Comparison of ENCODE assay signal across 1 cellular context in the genomic region with DNA sequence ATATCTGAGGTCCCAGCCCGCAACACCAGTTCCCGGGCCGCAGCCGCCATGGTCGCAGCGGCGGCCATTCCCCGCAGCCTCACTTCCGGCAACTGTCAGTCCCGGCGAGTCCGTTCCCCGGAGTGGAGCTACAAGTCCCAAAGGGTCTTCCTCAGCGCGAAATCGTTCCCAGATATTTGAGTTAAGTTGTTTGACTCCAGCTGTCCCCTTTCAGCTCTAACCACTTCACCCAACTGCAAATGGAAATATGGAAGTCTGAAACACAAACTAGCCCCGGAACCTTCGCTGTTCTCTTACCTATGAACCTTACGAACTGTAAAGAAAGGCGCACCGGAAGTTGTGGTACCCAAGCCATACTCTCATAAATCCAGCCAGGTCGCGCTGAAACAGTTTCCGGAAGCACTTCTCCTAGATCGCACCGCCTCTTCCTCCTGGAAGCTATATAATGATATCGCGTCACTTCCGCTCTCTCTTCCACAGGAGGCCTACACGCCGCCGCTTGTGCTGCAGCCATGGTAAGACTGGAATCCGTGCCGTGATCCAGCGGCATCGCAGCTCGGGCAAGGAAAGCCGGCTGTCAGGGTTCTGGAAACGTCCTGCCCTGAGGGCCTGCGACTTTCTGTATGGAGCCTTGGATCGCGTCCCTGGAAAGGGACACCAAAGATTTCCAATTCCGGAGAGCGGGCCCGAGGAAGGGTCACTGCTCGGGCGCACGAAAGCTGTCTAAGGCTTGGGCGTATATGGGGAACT.
TF ChIP-seq lines count a peak whose summit lies in the region.

A gene (plus strand): TSS at position 468 of the 750 bp plus-strand sequence. CDS start 45 bp downstream, at position 513.
A gene with protein sequence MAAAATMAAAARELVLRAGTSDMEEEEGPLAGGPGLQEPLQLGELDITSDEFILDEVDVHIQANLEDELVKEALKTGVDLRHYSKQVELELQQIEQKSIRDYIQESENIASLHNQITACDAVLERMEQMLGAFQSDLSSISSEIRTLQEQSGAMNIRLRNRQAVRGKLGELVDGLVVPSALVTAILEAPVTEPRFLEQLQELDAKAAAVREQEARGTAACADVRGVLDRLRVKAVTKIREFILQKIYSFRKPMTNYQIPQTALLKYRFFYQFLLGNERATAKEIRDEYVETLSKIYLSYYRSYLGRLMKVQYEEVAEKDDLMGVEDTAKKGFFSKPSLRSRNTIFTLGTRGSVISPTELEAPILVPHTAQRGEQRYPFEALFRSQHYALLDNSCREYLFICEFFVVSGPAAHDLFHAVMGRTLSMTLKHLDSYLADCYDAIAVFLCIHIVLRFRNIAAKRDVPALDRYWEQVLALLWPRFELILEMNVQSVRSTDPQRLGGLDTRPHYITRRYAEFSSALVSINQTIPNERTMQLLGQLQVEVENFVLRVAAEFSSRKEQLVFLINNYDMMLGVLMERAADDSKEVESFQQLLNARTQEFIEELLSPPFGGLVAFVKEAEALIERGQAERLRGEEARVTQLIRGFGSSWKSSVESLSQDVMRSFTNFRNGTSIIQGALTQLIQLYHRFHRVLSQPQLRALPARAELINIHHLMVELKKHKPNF (minus strand): TSS at position 269 of the 750 bp plus-strand sequence. CDS start 201 bp downstream, at position 68.

TF ChIP-seq in K562, 482 proteins besides CTCF, POLR2A, EP300 and RAD21 (continued from another document and continues in another):
- TF ChIP-seq, protein P1, sequence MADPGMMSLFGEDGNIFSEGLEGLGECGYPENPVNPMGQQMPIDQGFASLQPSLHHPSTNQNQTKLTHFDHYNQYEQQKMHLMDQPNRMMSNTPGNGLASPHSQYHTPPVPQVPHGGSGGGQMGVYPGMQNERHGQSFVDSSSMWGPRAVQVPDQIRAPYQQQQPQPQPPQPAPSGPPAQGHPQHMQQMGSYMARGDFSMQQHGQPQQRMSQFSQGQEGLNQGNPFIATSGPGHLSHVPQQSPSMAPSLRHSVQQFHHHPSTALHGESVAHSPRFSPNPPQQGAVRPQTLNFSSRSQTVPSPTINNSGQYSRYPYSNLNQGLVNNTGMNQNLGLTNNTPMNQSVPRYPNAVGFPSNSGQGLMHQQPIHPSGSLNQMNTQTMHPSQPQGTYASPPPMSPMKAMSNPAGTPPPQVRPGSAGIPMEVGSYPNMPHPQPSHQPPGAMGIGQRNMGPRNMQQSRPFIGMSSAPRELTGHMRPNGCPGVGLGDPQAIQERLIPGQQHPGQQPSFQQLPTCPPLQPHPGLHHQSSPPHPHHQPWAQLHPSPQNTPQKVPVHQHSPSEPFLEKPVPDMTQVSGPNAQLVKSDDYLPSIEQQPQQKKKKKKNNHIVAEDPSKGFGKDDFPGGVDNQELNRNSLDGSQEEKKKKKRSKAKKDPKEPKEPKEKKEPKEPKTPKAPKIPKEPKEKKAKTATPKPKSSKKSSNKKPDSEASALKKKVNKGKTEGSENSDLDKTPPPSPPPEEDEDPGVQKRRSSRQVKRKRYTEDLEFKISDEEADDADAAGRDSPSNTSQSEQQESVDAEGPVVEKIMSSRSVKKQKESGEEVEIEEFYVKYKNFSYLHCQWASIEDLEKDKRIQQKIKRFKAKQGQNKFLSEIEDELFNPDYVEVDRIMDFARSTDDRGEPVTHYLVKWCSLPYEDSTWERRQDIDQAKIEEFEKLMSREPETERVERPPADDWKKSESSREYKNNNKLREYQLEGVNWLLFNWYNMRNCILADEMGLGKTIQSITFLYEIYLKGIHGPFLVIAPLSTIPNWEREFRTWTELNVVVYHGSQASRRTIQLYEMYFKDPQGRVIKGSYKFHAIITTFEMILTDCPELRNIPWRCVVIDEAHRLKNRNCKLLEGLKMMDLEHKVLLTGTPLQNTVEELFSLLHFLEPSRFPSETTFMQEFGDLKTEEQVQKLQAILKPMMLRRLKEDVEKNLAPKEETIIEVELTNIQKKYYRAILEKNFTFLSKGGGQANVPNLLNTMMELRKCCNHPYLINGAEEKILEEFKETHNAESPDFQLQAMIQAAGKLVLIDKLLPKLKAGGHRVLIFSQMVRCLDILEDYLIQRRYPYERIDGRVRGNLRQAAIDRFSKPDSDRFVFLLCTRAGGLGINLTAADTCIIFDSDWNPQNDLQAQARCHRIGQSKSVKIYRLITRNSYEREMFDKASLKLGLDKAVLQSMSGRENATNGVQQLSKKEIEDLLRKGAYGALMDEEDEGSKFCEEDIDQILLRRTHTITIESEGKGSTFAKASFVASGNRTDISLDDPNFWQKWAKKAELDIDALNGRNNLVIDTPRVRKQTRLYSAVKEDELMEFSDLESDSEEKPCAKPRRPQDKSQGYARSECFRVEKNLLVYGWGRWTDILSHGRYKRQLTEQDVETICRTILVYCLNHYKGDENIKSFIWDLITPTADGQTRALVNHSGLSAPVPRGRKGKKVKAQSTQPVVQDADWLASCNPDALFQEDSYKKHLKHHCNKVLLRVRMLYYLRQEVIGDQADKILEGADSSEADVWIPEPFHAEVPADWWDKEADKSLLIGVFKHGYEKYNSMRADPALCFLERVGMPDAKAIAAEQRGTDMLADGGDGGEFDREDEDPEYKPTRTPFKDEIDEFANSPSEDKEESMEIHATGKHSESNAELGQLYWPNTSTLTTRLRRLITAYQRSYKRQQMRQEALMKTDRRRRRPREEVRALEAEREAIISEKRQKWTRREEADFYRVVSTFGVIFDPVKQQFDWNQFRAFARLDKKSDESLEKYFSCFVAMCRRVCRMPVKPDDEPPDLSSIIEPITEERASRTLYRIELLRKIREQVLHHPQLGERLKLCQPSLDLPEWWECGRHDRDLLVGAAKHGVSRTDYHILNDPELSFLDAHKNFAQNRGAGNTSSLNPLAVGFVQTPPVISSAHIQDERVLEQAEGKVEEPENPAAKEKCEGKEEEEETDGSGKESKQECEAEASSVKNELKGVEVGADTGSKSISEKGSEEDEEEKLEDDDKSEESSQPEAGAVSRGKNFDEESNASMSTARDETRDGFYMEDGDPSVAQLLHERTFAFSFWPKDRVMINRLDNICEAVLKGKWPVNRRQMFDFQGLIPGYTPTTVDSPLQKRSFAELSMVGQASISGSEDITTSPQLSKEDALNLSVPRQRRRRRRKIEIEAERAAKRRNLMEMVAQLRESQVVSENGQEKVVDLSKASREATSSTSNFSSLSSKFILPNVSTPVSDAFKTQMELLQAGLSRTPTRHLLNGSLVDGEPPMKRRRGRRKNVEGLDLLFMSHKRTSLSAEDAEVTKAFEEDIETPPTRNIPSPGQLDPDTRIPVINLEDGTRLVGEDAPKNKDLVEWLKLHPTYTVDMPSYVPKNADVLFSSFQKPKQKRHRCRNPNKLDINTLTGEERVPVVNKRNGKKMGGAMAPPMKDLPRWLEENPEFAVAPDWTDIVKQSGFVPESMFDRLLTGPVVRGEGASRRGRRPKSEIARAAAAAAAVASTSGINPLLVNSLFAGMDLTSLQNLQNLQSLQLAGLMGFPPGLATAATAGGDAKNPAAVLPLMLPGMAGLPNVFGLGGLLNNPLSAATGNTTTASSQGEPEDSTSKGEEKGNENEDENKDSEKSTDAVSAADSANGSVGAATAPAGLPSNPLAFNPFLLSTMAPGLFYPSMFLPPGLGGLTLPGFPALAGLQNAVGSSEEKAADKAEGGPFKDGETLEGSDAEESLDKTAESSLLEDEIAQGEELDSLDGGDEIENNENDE (IDR thresholded peaks at IDR 0.05; ENCODE audit: low read depth, low read length) = no peak
- TF ChIP-seq SMAD4 (CRISPR knock-in tag; conservative IDR thresholded peaks at IDR 0.05) (peak; percentile 88), ZNF133 (CRISPR knock-in tag; IDR thresholded peaks at IDR 0.05) (peak; percentile 55; the same call in 1 of the 2 replicates), FOXJ2 (tag; IDR thresholded peaks at IDR 0.05) (peak; percentile 93), PHB2 (IDR thresholded peaks at IDR 0.05; ENCODE audit: low read depth) (no peak; the same call in 1 of the 2 replicates), SLC30A9 (CRISPR knock-in tag; IDR thresholded peaks at IDR 0.05) (no peak), ZC3H4 (CRISPR knock-in tag; IDR thresholded peaks at IDR 0.05; ENCODE audit: borderline replicate concordance) (no peak), NCOR1 (IDR thresholded peaks at IDR 0.05) (peak; percentile 53), MIER1 (IDR thresholded peaks at IDR 0.05; ENCODE audit: low read depth) (peak; percentile 68; the same call in 1 of the 2 replicates), SAP30 (IDR thresholded peaks at IDR 0.05; ENCODE audit: borderline replicate concordance, insufficient read depth, low read depth, low read length, poor library complexity, severe bottlenecking) (peak; percentile 97), MTA3 (IDR thresholded peaks at IDR 0.05; ENCODE audit: borderline replicate concordance) (peak; percentile 99), MAFF (IDR thresholded peaks at IDR 0.05; ENCODE audit: low read length) (no peak), ZNF431 (CRISPR knock-in tag; IDR thresholded peaks at IDR 0.05) (no peak; the same call in 1 of the 2 replicates), MYC (IDR thresholded peaks at IDR 0.05; ENCODE audit: low read depth, low read length) (peak; percentile 100), MYC (CRISPR knock-in tag; IDR thresholded peaks at IDR 0.05; ENCODE audit: borderline replicate concordance, low read depth) (peak; percentile 96), KLF1 (tag; IDR thresholded peaks at IDR 0.05) (peak; percentile 40; the same call in 1 of the 2 replicates), TARDBP (IDR thresholded peaks at IDR 0.05) (peak; percentile 81), ZNF184 (CRISPR knock-in tag; IDR thresholded peaks at IDR 0.05) (no peak), TAF9B (IDR thresholded peaks at IDR 0.05; ENCODE audit: partially characterized antibody) (peak; percentile 99)
- TF ChIP-seq, protein P2, sequence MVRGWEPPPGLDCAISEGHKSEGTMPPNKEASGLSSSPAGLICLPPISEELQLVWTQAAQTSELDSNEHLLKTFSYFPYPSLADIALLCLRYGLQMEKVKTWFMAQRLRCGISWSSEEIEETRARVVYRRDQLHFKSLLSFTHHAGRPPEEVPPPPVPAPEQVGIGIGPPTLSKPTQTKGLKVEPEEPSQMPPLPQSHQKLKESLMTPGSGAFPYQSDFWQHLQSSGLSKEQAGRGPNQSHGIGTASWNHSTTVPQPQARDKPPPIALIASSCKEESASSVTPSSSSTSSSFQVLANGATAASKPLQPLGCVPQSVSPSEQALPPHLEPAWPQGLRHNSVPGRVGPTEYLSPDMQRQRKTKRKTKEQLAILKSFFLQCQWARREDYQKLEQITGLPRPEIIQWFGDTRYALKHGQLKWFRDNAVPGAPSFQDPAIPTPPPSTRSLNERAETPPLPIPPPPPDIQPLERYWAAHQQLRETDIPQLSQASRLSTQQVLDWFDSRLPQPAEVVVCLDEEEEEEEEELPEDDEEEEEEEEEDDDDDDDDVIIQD (CRISPR knock-in tag; IDR thresholded peaks at IDR 0.05) = 0 out of 2 replicates have a peak, but pooled peaks have one; percentile 52
- TF ChIP-seq, protein P3, sequence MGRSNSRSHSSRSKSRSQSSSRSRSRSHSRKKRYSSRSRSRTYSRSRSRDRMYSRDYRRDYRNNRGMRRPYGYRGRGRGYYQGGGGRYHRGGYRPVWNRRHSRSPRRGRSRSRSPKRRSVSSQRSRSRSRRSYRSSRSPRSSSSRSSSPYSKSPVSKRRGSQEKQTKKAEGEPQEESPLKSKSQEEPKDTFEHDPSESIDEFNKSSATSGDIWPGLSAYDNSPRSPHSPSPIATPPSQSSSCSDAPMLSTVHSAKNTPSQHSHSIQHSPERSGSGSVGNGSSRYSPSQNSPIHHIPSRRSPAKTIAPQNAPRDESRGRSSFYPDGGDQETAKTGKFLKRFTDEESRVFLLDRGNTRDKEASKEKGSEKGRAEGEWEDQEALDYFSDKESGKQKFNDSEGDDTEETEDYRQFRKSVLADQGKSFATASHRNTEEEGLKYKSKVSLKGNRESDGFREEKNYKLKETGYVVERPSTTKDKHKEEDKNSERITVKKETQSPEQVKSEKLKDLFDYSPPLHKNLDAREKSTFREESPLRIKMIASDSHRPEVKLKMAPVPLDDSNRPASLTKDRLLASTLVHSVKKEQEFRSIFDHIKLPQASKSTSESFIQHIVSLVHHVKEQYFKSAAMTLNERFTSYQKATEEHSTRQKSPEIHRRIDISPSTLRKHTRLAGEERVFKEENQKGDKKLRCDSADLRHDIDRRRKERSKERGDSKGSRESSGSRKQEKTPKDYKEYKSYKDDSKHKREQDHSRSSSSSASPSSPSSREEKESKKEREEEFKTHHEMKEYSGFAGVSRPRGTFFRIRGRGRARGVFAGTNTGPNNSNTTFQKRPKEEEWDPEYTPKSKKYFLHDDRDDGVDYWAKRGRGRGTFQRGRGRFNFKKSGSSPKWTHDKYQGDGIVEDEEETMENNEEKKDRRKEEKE (IDR thresholded peaks at IDR 0.05; ENCODE audit: borderline replicate concordance in 1 of 2, control insufficient read depth in 1 of 2, low read depth in 2 of 2, low read length in 1 of 2) = peak in 1 of 2 experiments; percentile 12; a peak in 1 of 4 replicates
- TF ChIP-seq, protein P4, sequence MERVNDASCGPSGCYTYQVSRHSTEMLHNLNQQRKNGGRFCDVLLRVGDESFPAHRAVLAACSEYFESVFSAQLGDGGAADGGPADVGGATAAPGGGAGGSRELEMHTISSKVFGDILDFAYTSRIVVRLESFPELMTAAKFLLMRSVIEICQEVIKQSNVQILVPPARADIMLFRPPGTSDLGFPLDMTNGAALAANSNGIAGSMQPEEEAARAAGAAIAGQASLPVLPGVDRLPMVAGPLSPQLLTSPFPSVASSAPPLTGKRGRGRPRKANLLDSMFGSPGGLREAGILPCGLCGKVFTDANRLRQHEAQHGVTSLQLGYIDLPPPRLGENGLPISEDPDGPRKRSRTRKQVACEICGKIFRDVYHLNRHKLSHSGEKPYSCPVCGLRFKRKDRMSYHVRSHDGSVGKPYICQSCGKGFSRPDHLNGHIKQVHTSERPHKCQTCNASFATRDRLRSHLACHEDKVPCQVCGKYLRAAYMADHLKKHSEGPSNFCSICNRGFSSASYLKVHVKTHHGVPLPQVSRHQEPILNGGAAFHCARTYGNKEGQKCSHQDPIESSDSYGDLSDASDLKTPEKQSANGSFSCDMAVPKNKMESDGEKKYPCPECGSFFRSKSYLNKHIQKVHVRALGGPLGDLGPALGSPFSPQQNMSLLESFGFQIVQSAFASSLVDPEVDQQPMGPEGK (CRISPR knock-in tag; IDR thresholded peaks at IDR 0.05; ENCODE audit: borderline replicate concordance) = no peak; the same call in 1 of the 2 replicates
- TF ChIP-seq, protein P5, sequence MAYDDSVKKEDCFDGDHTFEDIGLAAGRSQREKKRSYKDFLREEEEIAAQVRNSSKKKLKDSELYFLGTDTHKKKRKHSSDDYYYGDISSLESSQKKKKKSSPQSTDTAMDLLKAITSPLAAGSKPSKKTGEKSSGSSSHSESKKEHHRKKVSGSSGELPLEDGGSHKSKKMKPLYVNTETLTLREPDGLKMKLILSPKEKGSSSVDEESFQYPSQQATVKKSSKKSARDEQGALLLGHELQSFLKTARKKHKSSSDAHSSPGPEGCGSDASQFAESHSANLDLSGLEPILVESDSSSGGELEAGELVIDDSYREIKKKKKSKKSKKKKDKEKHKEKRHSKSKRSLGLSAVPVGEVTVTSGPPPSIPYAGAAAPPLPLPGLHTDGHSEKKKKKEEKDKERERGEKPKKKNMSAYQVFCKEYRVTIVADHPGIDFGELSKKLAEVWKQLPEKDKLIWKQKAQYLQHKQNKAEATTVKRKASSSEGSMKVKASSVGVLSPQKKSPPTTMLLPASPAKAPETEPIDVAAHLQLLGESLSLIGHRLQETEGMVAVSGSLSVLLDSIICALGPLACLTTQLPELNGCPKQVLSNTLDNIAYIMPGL (CRISPR knock-in tag; IDR thresholded peaks at IDR 0.05) = peak; percentile 86
- TF ChIP-seq, protein P6, sequence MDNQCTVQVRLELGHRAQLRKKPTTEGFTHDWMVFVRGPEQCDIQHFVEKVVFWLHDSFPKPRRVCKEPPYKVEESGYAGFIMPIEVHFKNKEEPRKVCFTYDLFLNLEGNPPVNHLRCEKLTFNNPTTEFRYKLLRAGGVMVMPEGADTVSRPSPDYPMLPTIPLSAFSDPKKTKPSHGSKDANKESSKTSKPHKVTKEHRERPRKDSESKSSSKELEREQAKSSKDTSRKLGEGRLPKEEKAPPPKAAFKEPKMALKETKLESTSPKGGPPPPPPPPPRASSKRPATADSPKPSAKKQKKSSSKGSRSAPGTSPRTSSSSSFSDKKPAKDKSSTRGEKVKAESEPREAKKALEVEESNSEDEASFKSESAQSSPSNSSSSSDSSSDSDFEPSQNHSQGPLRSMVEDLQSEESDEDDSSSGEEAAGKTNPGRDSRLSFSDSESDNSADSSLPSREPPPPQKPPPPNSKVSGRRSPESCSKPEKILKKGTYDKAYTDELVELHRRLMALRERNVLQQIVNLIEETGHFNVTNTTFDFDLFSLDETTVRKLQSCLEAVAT (IDR thresholded peaks at IDR 0.05) = peak; percentile 62 to 77; a peak in 3 of 4 replicates
